In the genomic region with DNA sequence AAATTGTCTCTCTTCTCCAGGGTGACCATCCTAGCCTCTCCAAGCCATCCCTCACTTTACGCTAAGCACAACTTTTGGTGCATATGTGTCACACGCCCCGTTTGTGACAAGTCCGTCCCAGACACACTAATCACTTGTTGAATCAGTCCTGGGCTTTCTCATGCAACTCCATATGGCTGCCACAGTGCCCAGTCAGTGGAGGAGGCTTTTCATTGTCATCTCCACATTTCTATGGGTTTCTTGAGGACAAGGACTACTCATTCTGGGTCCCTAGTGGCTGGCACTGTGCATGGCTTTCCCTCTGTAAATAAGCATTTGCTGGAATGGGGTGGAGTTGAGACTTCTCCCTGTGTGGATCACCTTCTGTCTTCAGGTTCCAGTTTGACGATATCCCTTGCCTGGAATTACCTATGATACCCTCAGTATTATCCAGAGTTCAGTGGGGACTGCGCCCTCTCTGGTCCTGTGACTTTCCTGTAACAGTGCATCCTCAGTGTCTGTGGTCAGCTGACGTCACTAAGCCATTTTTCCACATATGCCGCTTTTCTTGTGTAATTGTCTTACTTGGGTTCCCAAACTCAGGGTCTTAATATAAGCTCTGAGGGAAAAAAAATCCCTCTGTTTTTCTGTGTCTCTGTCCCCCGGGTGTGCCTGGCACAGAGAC, we compare ENCODE assay signal across 1 cellular context.
TF ChIP-seq lines count a peak whose summit lies in the region.

No MANE protein-coding gene starts in this region.

TF ChIP-seq in GM23338, 12 proteins besides CTCF, POLR2A, EP300 and RAD21 (continued from another document):
- TF ChIP-seq, protein P1, sequence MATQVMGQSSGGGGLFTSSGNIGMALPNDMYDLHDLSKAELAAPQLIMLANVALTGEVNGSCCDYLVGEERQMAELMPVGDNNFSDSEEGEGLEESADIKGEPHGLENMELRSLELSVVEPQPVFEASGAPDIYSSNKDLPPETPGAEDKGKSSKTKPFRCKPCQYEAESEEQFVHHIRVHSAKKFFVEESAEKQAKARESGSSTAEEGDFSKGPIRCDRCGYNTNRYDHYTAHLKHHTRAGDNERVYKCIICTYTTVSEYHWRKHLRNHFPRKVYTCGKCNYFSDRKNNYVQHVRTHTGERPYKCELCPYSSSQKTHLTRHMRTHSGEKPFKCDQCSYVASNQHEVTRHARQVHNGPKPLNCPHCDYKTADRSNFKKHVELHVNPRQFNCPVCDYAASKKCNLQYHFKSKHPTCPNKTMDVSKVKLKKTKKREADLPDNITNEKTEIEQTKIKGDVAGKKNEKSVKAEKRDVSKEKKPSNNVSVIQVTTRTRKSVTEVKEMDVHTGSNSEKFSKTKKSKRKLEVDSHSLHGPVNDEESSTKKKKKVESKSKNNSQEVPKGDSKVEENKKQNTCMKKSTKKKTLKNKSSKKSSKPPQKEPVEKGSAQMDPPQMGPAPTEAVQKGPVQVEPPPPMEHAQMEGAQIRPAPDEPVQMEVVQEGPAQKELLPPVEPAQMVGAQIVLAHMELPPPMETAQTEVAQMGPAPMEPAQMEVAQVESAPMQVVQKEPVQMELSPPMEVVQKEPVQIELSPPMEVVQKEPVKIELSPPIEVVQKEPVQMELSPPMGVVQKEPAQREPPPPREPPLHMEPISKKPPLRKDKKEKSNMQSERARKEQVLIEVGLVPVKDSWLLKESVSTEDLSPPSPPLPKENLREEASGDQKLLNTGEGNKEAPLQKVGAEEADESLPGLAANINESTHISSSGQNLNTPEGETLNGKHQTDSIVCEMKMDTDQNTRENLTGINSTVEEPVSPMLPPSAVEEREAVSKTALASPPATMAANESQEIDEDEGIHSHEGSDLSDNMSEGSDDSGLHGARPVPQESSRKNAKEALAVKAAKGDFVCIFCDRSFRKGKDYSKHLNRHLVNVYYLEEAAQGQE (IDR thresholded peaks at IDR 0.05; ENCODE audit: unreplicated experiment): no peak
- TF ChIP-seq CREB1 (CRISPR knock-in tag; IDR thresholded peaks at IDR 0.05; ENCODE audit: low read depth): no peak
- TF ChIP-seq, protein P2, sequence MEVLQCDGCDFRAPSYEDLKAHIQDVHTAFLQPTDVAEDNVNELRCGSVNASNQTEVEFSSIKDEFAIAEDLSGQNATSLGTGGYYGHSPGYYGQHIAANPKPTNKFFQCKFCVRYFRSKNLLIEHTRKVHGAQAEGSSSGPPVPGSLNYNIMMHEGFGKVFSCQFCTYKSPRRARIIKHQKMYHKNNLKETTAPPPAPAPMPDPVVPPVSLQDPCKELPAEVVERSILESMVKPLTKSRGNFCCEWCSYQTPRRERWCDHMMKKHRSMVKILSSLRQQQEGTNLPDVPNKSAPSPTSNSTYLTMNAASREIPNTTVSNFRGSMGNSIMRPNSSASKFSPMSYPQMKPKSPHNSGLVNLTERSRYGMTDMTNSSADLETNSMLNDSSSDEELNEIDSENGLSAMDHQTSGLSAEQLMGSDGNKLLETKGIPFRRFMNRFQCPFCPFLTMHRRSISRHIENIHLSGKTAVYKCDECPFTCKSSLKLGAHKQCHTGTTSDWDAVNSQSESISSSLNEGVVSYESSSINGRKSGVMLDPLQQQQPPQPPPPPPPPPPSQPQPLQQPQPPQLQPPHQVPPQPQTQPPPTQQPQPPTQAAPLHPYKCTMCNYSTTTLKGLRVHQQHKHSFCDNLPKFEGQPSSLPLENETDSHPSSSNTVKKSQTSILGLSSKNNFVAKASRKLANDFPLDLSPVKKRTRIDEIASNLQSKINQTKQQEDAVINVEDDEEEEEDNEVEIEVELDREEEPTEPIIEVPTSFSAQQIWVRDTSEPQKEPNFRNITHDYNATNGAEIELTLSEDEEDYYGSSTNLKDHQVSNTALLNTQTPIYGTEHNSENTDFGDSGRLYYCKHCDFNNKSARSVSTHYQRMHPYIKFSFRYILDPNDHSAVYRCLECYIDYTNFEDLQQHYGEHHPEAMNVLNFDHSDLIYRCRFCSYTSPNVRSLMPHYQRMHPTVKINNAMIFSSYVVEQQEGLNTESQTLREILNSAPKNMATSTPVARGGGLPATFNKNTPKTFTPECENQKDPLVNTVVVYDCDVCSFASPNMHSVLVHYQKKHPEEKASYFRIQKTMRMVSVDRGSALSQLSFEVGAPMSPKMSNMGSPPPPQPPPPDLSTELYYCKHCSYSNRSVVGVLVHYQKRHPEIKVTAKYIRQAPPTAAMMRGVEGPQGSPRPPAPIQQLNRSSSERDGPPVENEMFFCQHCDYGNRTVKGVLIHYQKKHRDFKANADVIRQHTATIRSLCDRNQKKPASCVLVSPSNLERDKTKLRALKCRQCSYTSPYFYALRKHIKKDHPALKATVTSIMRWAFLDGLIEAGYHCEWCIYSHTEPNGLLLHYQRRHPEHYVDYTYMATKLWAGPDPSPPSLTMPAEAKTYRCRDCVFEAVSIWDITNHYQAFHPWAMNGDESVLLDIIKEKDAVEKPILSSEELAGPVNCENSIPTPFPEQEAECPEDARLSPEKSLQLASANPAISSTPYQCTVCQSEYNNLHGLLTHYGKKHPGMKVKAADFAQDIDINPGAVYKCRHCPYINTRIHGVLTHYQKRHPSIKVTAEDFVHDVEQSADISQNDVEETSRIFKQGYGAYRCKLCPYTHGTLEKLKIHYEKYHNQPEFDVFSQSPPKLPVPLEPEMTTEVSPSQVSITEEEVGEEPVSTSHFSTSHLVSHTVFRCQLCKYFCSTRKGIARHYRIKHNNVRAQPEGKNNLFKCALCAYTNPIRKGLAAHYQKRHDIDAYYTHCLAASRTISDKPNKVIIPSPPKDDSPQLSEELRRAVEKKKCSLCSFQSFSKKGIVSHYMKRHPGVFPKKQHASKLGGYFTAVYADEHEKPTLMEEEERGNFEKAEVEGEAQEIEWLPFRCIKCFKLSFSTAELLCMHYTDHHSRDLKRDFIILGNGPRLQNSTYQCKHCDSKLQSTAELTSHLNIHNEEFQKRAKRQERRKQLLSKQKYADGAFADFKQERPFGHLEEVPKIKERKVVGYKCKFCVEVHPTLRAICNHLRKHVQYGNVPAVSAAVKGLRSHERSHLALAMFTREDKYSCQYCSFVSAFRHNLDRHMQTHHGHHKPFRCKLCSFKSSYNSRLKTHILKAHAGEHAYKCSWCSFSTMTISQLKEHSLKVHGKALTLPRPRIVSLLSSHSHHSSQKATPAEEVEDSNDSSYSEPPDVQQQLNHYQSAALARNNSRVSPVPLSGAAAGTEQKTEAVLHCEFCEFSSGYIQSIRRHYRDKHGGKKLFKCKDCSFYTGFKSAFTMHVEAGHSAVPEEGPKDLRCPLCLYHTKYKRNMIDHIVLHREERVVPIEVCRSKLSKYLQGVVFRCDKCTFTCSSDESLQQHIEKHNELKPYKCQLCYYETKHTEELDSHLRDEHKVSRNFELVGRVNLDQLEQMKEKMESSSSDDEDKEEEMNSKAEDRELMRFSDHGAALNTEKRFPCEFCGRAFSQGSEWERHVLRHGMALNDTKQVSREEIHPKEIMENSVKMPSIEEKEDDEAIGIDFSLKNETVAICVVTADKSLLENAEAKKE (CRISPR knock-in tag; IDR thresholded peaks at IDR 0.05): no peak
- TF ChIP-seq JUNB (IDR thresholded peaks at IDR 0.05; ENCODE audit: unreplicated experiment): no peak
- TF ChIP-seq EZH2 (IDR thresholded peaks at IDR 0.05; ENCODE audit: low read depth, unreplicated experiment): no peak
- no peak for TF ChIP-seq ZNF114 (CRISPR knock-in tag; IDR thresholded peaks at IDR 0.05)
- no peak for TF ChIP-seq POLR2AphosphoS5 (IDR thresholded peaks at IDR 0.05; ENCODE audit: low read depth)
- no peak for TF ChIP-seq NANOG (IDR thresholded peaks at IDR 0.05; ENCODE audit: borderline replicate concordance)
